Comparison of ENCODE assay signal across 11 cellular contexts in the genomic region with DNA sequence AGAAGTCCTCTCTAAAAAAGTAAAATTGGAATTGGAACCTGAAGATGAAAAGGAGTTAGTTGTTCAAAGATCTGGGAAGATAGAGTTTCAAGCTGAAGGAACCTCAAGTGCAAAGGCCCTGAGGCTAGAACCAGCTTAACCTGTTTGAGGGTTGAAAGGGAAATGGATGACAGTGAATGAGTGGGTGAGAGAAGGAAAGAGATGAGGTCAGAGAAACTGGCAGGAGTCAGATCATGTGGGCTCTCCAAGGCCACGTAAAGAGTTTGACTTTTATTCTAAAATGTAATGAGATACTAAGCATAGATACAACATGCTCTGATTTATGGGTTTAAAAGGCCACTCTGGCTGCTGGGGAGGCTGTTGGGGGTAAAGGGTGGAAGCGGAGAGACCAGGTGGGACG. TPM values are rescaled to one million over a fixed set of nuclear protein-coding genes. Genes with fewer than 3 reads are reported as not detected.
DNase-seq lines count a peak whose midpoint lies in the region; ATAC-seq and TF ChIP-seq lines count a peak whose summit lies in the region.
"Had no signal": no experiment of that assay in that cellular context is flagged by ENCODE, and none has a peak within 500 bp of the region (broad histone marks: within the 10 kb centered on the region; RNA-seq: fewer than 3 reads in every experiment).

No MANE protein-coding gene starts in this region.

- intact Hi-C loops in breast epithelium (cut with DNase I; ENCODE audit: low total_unique reads), result no loop called here

- no peaks in the 10 kb centered on the region for H3K36me3 Mint-ChIP-seq in nephron (ENCODE audit: low read depth)

- no peaks in the 10 kb centered on the region for H3K9me3 Mint-ChIP-seq in nephron

- TF ChIP-seq CTCF in breast epithelium (IDR thresholded peaks at IDR 0.05) (no peak), nephron (IDR thresholded peaks at IDR 0.05; ENCODE audit: unreplicated experiment in 3 of 3) (no peak), coronary artery (IDR thresholded peaks at IDR 0.05) (no peak)

- H3K27ac ChIP-seq in breast epithelium, result peak overlapping the region; percentile 2 to 41
- no peak overlapping the region for H3K27ac ChIP-seq in coronary artery

- H3K36me3 ChIP-seq in breast epithelium, result no peaks in the 10 kb centered on the region

- TF ChIP-seq POLR2A in breast epithelium (IDR thresholded peaks at IDR 0.05), result no peak

- H3K27ac Mint-ChIP-seq in nephron, result peak overlapping the region; percentile 6 to 41 (median 12)

- no peaks in the 10 kb centered on the region for H3K27me3 ChIP-seq in breast epithelium

- H3K4me3 ChIP-seq in breast epithelium, result no peak overlapping the region
- H3K4me3 ChIP-seq in coronary artery, result no peak overlapping the region

- H3K4me1 Mint-ChIP-seq in nephron, result peaks cover 30% of the 10 kb centered on the region

- no peak for ATAC-seq in GM21390 (IDR thresholded peaks at IDR 0.05; ENCODE audit: unreplicated experiment)
- ATAC-seq in HG02798 (IDR thresholded peaks at IDR 0.05; ENCODE audit: poor library complexity, unreplicated experiment), result no peak

- DNase-seq in EL, result peak; percentile 72
- DNase-seq in M059J (ENCODE audit: low read depth), result peak; percentile 67
- DNase-seq in breast epithelium (ENCODE audit: low spot score in 2 of 2), result peak in 1 of 2 donors; percentile 37
- DNase-seq in coronary artery (ENCODE audit: low spot score), result no peak
- DNase-seq in HT-29 (ENCODE audit: low spot score), result no peak
- DNase-seq: NCI-H446; stimulated activated CD4-positive, alpha-beta T cell treated with anti-CD3 and anti-CD28 coated beads, Interleukin-4, amount 100 ng/mL, for 4 hours; substantia nigra had no signal

- H3K27me3 Mint-ChIP-seq in nephron (ENCODE audit: low read depth), result no peaks in the 10 kb centered on the region

- no peaks in the 10 kb centered on the region for H3K9me3 ChIP-seq in breast epithelium

- H3K4me1 ChIP-seq in breast epithelium, result no peaks in the 10 kb centered on the region

- peak overlapping the region; percentile 45 to 72 (median 64) for H3K4me3 Mint-ChIP-seq in nephron

RNA-seq across cellular contexts. Expression of a gene that starts 2.5 kb away (rescaled TPM):
- 201 and 202 TPM in 2 replicates for total RNA-seq in M059J (2014; rRNA removed; shearing (Covaris generic))
- 10 to 100 TPM; 63.6 to 70.2 (median 68.1) TPM for total RNA-seq in breast epithelium
- total RNA-seq in HT-29 (2014; rRNA removed; shearing (Covaris generic)), result 69.9 and 76.8 TPM in 2 replicates

Comparison
In these comparisons a context has a peak if more than half of its experiments do, and no peak if none do; other contexts are left out.
1. DNase-seq: peak in EL (single experiment) and M059J (single experiment); none in coronary artery (single experiment) and HT-29 (single experiment).
2. H3K27ac ChIP-seq: peak in breast epithelium (2 of 2); none in coronary artery (0 of 2).